Comparison of ENCODE assay signal across 8 cellular contexts in the genomic region with DNA sequence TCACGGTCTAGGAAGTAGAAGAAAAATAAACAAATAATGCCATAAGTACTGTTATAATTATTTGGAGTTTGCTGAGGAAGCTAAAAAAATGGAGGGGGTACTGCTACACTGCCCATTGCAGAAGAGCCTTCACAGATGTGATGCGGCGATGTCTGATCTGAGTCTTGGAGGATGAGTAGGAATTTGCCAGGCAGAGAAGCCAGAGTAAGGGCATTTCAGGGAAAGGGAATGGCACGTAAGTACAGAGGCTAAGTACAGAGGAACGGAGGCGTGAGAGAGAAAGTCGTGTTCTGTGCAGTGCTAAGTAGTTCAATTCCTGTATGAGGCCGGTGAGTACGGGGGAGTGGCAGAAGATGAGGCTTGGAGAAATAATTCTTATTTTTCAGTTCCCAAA. TPM values are rescaled to one million over a fixed set of nuclear protein-coding genes. Genes with fewer than 3 reads are reported as not detected.
DNase-seq lines count a peak whose midpoint lies in the region; ATAC-seq, FAIRE-seq and TF ChIP-seq lines count a peak whose summit lies in the region.

No MANE protein-coding gene starts in this region.

- H2AK5ac ChIP-seq in neuronal stem cell (ENCODE audit: low read depth, low read length), result no peak overlapping the region

- H3K23ac ChIP-seq in neuronal stem cell (ENCODE audit: low read depth, low read length, poor library complexity), result no peak overlapping the region

- no peak overlapping the region for H3K27ac ChIP-seq in SJSA1
- peak overlapping the region; percentile 77 for H3K27ac ChIP-seq in epithelial cell of prostate
- no peak overlapping the region for H3K27ac ChIP-seq in neuronal stem cell (replicated peaks; ENCODE audit: low read length)

- H2BK15ac ChIP-seq in neuronal stem cell (ENCODE audit: low read length), result no peak overlapping the region

- H3K9ac ChIP-seq in neuronal stem cell (ENCODE audit: low read depth, low read length, poor library complexity), result no peak overlapping the region

- no CpG with 5 or more reads among the region's 9 CpGs for WGBS in neuronal stem cell (ENCODE audit: extremely low coverage in 2 of 2, insufficient read length in 2 of 2, insufficient replicate concordance in 1 of 2), 2 donors

- H2BK12ac ChIP-seq in neuronal stem cell (ENCODE audit: low read length), result no peak overlapping the region

- no peak overlapping the region for H3K4ac ChIP-seq in neuronal stem cell (ENCODE audit: low read length)

- H3K4me1 Mint-ChIP-seq in stimulated activated naive CD8-positive, alpha-beta T cell treated with anti-CD3 and anti-CD28 coated beads, Interleukin-15, Interleukin-2, amounts not matched to agents 100 ng/mL and 50 ng/mL, for 24 hours (ENCODE audit: low read depth), result peaks cover 45% of the 10 kb centered on the region

- H3K14ac ChIP-seq in neuronal stem cell (ENCODE audit: low read length), result no peak overlapping the region

- no peak overlapping the region for H3K4me2 ChIP-seq in neuronal stem cell (ENCODE audit: insufficient read depth, low read length, poor library complexity, severe bottlenecking)

- peak overlapping the region; percentile 67 for H3K27ac Mint-ChIP-seq in stimulated activated naive CD8-positive, alpha-beta T cell treated with anti-CD3 and anti-CD28 coated beads, Interleukin-15, Interleukin-2, amounts not matched to agents 100 ng/mL and 50 ng/mL, for 24 hours

- H2BK120ac ChIP-seq in neuronal stem cell (ENCODE audit: low read depth, low read length), result no peak overlapping the region

- H3K4me1 ChIP-seq in SJSA1 (replicated peaks) (peaks cover 18% of the 10 kb centered on the region), neuronal stem cell (ENCODE audit: control insufficient read depth in 2 of 2, insufficient read depth in 1 of 2, low read depth in 1 of 2, low read length in 2 of 2) (peaks cover 2% of the 10 kb centered on the region in 2 donors)

- H3K79me1 ChIP-seq in neuronal stem cell (ENCODE audit: low read depth, low read length), result no peaks in the 10 kb centered on the region

- H3K27me3 Mint-ChIP-seq in stimulated activated naive CD8-positive, alpha-beta T cell treated with anti-CD3 and anti-CD28 coated beads, Interleukin-15, Interleukin-2, amounts not matched to agents 100 ng/mL and 50 ng/mL, for 24 hours, result no peaks in the 10 kb centered on the region

- H4K91ac ChIP-seq in neuronal stem cell (ENCODE audit: low read depth, low read length, poor library complexity), result no peak overlapping the region

- H3K27me3 ChIP-seq in SJSA1 (replicated peaks) (peaks cover 3% of the 10 kb centered on the region; the same call in 1 of the 2 replicates), neuronal stem cell (ENCODE audit: control insufficient read depth in 3 of 3, insufficient read depth in 3 of 3, low read depth in 1 of 3, low read length in 3 of 3) (no peaks in the 10 kb centered on the region)

- H2AFZ ChIP-seq in neuronal stem cell (ENCODE audit: low read length), result peak overlapping the region; percentile 95

- no peak overlapping the region for H3K18ac ChIP-seq in neuronal stem cell (ENCODE audit: low read length)

- peaks cover 5% of the 10 kb centered on the region for H3K36me3 ChIP-seq in SJSA1
- H3K36me3 ChIP-seq in neuronal stem cell (replicated peaks in 1 of 2; ENCODE audit: control insufficient read depth in 2 of 2, insufficient read depth in 2 of 2, low read length in 2 of 2), result no peaks in the 10 kb centered on the region

- TF ChIP-seq POLR2A in H54 (IDR thresholded peaks at IDR 0.05; ENCODE audit: low read depth, low read length), result no peak

- H2BK5ac ChIP-seq in neuronal stem cell (ENCODE audit: low read length), result no peak overlapping the region

- no peaks in the 10 kb centered on the region for H3K9me3 Mint-ChIP-seq in stimulated activated naive CD8-positive, alpha-beta T cell treated with anti-CD3 and anti-CD28 coated beads, Interleukin-15, Interleukin-2, amounts not matched to agents 100 ng/mL and 50 ng/mL, for 24 hours

- ATAC-seq in stimulated activated naive CD8-positive, alpha-beta T cell treated with anti-CD3 and anti-CD28 coated beads, Interleukin-15, Interleukin-2, amounts not matched to agents 100 U/mL and 50 U/mL, for 24 hours, result no peak
- ATAC-seq in HG03196 (IDR thresholded peaks at IDR 0.05; ENCODE audit: unreplicated experiment), result no peak

- no peak for DNase-seq in stimulated activated naive CD8-positive, alpha-beta T cell treated with anti-CD3 and anti-CD28 coated beads, Interleukin-15, Interleukin-2, amounts not matched to agents 100 U/mL and 50 U/mL, for 24 hours
- peak in 1 of 2 experiments; percentile 28 for DNase-seq in SJSA1 (ENCODE audit: low read depth in 1 of 2, low spot score in 2 of 2)
- DNase-seq in epithelial cell of prostate (ENCODE audit: low read depth, low spot score), result no peak
- DNase-seq in neuronal stem cell (ENCODE audit: low spot score), result no peak
- no peak for DNase-seq in H54 (ENCODE audit: insufficient read length, low spot score)
- DNase-seq in pons (ENCODE audit: low spot score), result no peak

- H3K4me3 Mint-ChIP-seq in stimulated activated naive CD8-positive, alpha-beta T cell treated with anti-CD3 and anti-CD28 coated beads, Interleukin-15, Interleukin-2, amounts not matched to agents 100 ng/mL and 50 ng/mL, for 24 hours, result peak overlapping the region; percentile 96

- H3K9me3 ChIP-seq in SJSA1 (replicated peaks) (no peaks in the 10 kb centered on the region), neuronal stem cell (replicated peaks in 1 of 2; ENCODE audit: control insufficient read depth in 2 of 2, insufficient read depth in 1 of 2, low read depth in 1 of 2, low read length in 2 of 2) (no peaks in the 10 kb centered on the region)

- H3K36me3 Mint-ChIP-seq in stimulated activated naive CD8-positive, alpha-beta T cell treated with anti-CD3 and anti-CD28 coated beads, Interleukin-15, Interleukin-2, amounts not matched to agents 100 ng/mL and 50 ng/mL, for 24 hours (ENCODE audit: low read depth), result peaks cover 13% of the 10 kb centered on the region

- peak overlapping the region; percentile 98 for H3K4me3 ChIP-seq in SJSA1
- H3K4me3 ChIP-seq in neuronal stem cell (ENCODE audit: low read length in 2 of 2), result peak overlapping the region in 1 of 2 donors; percentile 72

- H4K8ac ChIP-seq in neuronal stem cell (ENCODE audit: low read depth, low read length), result no peak overlapping the region

- FAIRE-seq in H54 (lab: Jason Lieb, UNC), result no peak

RNA-seq across cellular contexts. Expression of a gene that starts 0.7 kb away (rescaled TPM):
- 200 and 449 TPM in 2 replicates for total RNA-seq in SJSA1 (2014; rRNA removed; shearing (Covaris generic))
- polyA plus RNA-seq in neuronal stem cell (2013, experiment 1 of 2), result 72.0 TPM
- 76.5 TPM for polyA plus RNA-seq in neuronal stem cell (2013, experiment 2 of 2)

RNA-seq across cellular contexts. Expression of a gene that starts 50.2 kb away (rescaled TPM):
- total RNA-seq in SJSA1 (2014; rRNA removed; shearing (Covaris generic)), result 62.9 and 109 TPM in 2 replicates
- 63.4 TPM for polyA plus RNA-seq in neuronal stem cell (2013, experiment 1 of 2)
- 59.4 TPM for polyA plus RNA-seq in neuronal stem cell (2013, experiment 2 of 2)
